1 cellular context compared by ENCODE assay signal in the genomic region with DNA sequence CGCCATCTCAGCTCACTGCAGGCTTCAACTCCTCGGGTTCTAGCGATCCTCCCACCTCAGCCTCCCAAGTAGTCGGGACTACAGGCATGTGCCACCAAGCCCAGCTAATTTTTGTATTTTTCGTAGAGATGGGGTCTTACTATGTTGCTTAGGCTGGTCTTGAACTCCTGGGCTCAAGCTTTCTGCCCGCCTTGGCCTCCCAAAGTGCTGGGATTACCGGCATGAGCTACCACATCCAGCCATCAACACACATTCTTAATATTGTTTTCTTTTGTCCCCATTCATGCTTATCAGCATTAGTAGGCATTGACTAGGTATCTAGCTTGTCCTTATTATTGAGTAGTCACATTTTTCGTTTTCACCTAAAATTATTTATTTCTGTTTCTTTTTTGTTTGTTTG.
TF ChIP-seq lines count a peak whose summit lies in the region.

No MANE protein-coding gene starts in this region.

TF ChIP-seq in SK-N-SH, 30 proteins besides CTCF, POLR2A, EP300 and RAD21 (continued from another document):
- TF ChIP-seq POLR2AphosphoS5 (IDR thresholded peaks at IDR 0.05; ENCODE audit: low read depth, low read length) (no peak), CHD2 (IDR thresholded peaks at IDR 0.05; ENCODE audit: low read length, partially characterized antibody) (no peak), MEF2A (IDR thresholded peaks at IDR 0.05; ENCODE audit: borderline replicate concordance, low read depth) (no peak)
- TF ChIP-seq, protein P1, sequence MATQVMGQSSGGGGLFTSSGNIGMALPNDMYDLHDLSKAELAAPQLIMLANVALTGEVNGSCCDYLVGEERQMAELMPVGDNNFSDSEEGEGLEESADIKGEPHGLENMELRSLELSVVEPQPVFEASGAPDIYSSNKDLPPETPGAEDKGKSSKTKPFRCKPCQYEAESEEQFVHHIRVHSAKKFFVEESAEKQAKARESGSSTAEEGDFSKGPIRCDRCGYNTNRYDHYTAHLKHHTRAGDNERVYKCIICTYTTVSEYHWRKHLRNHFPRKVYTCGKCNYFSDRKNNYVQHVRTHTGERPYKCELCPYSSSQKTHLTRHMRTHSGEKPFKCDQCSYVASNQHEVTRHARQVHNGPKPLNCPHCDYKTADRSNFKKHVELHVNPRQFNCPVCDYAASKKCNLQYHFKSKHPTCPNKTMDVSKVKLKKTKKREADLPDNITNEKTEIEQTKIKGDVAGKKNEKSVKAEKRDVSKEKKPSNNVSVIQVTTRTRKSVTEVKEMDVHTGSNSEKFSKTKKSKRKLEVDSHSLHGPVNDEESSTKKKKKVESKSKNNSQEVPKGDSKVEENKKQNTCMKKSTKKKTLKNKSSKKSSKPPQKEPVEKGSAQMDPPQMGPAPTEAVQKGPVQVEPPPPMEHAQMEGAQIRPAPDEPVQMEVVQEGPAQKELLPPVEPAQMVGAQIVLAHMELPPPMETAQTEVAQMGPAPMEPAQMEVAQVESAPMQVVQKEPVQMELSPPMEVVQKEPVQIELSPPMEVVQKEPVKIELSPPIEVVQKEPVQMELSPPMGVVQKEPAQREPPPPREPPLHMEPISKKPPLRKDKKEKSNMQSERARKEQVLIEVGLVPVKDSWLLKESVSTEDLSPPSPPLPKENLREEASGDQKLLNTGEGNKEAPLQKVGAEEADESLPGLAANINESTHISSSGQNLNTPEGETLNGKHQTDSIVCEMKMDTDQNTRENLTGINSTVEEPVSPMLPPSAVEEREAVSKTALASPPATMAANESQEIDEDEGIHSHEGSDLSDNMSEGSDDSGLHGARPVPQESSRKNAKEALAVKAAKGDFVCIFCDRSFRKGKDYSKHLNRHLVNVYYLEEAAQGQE (IDR thresholded peaks at IDR 0.05; ENCODE audit: low read depth, low read length): no peak
